16 cellular contexts compared by ENCODE assay signal in genomic region chr6:10355115-10355702, GRCh38. TPM values are rescaled to one million over a fixed set of nuclear protein-coding genes. Genes with fewer than 3 reads are reported as not detected.
DNase-seq lines count a peak whose midpoint lies in the region; ATAC-seq, FAIRE-seq and TF ChIP-seq lines count a peak whose summit lies in the region.
"Had no signal": no experiment of that assay in that cellular context is flagged by ENCODE, and none has a peak within 500 bp of the region (broad histone marks: within the 10 kb centered on the region; RNA-seq: fewer than 3 reads in every experiment).

No MANE protein-coding gene starts in this region.

- H3K27me3 ChIP-seq in H7 (ENCODE audit: control insufficient read depth, insufficient read depth, low read length) = no peaks in the 10 kb centered on the region
- H3K27me3 ChIP-seq: BLaER1, uterus had no signal

- no peaks in the 10 kb centered on the region for H3K36me3 ChIP-seq in H7 (replicated peaks; ENCODE audit: control insufficient read depth, insufficient read depth, low read length)
- H3K36me3 ChIP-seq: BLaER1, uterus had no signal

- FAIRE-seq in GM19239 (lab: Jason Lieb, UNC) = peak; percentile 55

- ATAC-seq in HG03342 (IDR thresholded peaks at IDR 0.05; ENCODE audit: unreplicated experiment) = peak; percentile 70
- no peak for ATAC-seq in GM21381 (IDR thresholded peaks at IDR 0.05; ENCODE audit: unreplicated experiment)
- ATAC-seq in HG03457 (IDR thresholded peaks at IDR 0.05; ENCODE audit: unreplicated experiment) = no peak
- ATAC-seq: natural killer cell had no signal

- no peak for TF ChIP-seq CTCF in epithelial cell of esophagus (IDR thresholded peaks at IDR 0.05; ENCODE audit: insufficient read depth, low read depth, low read length, missing control alignments)

- DNase-seq in Daoy (ENCODE audit: low read depth) = peak; percentile 75
- no peak for DNase-seq in GM19239 (ENCODE audit: insufficient read length, low spot score)
- DNase-seq in epithelial cell of esophagus (ENCODE audit: low read depth) = peak; percentile 95
- no peak for DNase-seq in H7
- no peak for DNase-seq in NCI-H2227 treated with DMSO at 0.1 percent for 48 hours (lab: John Stamatoyannopoulos, UW)
- DNase-seq: caudate nucleus, natural killer cell, NCI-H226, SHP77 treated with DMSO at 0.1 percent for 48 hours, uterus had no signal

- no peak overlapping the region for H3K4me3 ChIP-seq in epithelial cell of esophagus (ENCODE audit: low read length)
- no peak overlapping the region for H3K4me3 ChIP-seq in H7 (ENCODE audit: insufficient read depth, low read depth, low read length)
- H3K4me3 ChIP-seq: BLaER1, uterus had no signal

RNA-seq across cellular contexts. Expression of gene TFAP2A, which starts 59.7 kb away (rescaled TPM):
- total RNA-seq in Daoy (2014; rRNA removed; shearing (Covaris generic)) = 4.5 and 5.6 TPM in 2 replicates
- total RNA-seq in H7 (2014; rRNA removed; shearing (Covaris generic)) = not detected in 2 replicates
- total RNA-seq: fibroblast of lung, natural killer cell, skeletal muscle tissue had no signal

Comparison
In these comparisons a context has a peak if more than half of its experiments do, and no peak if none do; other contexts are left out.
1. DNase-seq: peak in Daoy (single experiment) and epithelial cell of esophagus (single experiment); none in GM19239 (single experiment), H7 (single experiment) and NCI-H2227 treated with DMSO at 0.1 percent for 48 hours (single experiment).